In the genomic region with DNA sequence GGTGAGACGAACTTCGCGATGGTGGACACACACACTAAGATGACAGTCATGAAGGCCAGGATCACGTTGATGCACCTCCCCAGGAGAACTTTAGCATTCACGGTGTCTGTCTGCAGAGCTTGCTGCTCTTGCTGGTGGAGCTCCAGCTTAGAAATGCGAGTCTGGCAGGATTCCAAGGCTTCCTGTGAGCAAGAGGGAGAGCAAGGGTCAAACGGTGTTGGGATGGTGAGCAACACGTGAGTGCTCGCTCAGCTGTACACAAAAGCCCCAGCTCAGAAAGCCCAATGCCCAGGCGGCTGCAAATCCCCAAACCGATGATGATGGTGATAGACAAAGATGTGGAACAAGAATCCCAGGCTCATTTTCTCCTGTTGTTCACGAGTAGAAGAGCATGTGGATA, we compare ENCODE assay signal across 1 cellular context.
A peak's percentile ranks its signal among the peaks of the same experiment; 100 is the strongest.
TF ChIP-seq lines count a peak whose summit lies in the region.

No MANE protein-coding gene starts in this region.

TF ChIP-seq in HepG2, 621 proteins besides CTCF, POLR2A, EP300 and RAD21 (continued from another document and continues in another):
- no peak for TF ChIP-seq ARNT2 (CRISPR knock-in tag; IDR thresholded peaks at IDR 0.05; ENCODE audit: low read depth)
- no peak for TF ChIP-seq ZNF589 (CRISPR knock-in tag; conservative IDR thresholded peaks at IDR 0.05)
- peak; percentile 63 for TF ChIP-seq POGZ (CRISPR knock-in tag; IDR thresholded peaks at IDR 0.05)
- no peak for TF ChIP-seq ZNF225 (CRISPR knock-in tag; IDR thresholded peaks at IDR 0.05)
- no peak for TF ChIP-seq ZNF816 (CRISPR knock-in tag; IDR thresholded peaks at IDR 0.05; ENCODE audit: borderline replicate concordance)
- TF ChIP-seq, protein P1, sequence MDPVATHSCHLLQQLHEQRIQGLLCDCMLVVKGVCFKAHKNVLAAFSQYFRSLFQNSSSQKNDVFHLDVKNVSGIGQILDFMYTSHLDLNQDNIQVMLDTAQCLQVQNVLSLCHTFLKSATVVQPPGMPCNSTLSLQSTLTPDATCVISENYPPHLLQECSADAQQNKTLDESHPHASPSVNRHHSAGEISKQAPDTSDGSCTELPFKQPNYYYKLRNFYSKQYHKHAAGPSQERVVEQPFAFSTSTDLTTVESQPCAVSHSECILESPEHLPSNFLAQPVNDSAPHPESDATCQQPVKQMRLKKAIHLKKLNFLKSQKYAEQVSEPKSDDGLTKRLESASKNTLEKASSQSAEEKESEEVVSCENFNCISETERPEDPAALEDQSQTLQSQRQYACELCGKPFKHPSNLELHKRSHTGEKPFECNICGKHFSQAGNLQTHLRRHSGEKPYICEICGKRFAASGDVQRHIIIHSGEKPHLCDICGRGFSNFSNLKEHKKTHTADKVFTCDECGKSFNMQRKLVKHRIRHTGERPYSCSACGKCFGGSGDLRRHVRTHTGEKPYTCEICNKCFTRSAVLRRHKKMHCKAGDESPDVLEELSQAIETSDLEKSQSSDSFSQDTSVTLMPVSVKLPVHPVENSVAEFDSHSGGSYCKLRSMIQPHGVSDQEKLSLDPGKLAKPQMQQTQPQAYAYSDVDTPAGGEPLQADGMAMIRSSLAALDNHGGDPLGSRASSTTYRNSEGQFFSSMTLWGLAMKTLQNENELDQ (CRISPR knock-in tag; IDR thresholded peaks at IDR 0.05; ENCODE audit: borderline replicate concordance) = no peak
- TF ChIP-seq PLRG1 (conservative IDR thresholded peaks at IDR 0.05) = no peak
- no peak for TF ChIP-seq NFRKB (IDR thresholded peaks at IDR 0.05)
- no peak for TF ChIP-seq ZNF383 (CRISPR knock-in tag; IDR thresholded peaks at IDR 0.05; ENCODE audit: borderline replicate concordance)
- TF ChIP-seq, protein P2, sequence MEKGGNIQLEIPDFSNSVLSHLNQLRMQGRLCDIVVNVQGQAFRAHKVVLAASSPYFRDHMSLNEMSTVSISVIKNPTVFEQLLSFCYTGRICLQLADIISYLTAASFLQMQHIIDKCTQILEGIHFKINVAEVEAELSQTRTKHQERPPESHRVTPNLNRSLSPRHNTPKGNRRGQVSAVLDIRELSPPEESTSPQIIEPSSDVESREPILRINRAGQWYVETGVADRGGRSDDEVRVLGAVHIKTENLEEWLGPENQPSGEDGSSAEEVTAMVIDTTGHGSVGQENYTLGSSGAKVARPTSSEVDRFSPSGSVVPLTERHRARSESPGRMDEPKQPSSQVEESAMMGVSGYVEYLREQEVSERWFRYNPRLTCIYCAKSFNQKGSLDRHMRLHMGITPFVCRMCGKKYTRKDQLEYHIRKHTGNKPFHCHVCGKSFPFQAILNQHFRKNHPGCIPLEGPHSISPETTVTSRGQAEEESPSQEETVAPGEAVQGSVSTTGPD (CRISPR knock-in tag; IDR thresholded peaks at IDR 0.05) = no peak
- no peak for TF ChIP-seq ZNF850 (CRISPR knock-in tag; conservative IDR thresholded peaks at IDR 0.05)
- TF ChIP-seq, protein P3, sequence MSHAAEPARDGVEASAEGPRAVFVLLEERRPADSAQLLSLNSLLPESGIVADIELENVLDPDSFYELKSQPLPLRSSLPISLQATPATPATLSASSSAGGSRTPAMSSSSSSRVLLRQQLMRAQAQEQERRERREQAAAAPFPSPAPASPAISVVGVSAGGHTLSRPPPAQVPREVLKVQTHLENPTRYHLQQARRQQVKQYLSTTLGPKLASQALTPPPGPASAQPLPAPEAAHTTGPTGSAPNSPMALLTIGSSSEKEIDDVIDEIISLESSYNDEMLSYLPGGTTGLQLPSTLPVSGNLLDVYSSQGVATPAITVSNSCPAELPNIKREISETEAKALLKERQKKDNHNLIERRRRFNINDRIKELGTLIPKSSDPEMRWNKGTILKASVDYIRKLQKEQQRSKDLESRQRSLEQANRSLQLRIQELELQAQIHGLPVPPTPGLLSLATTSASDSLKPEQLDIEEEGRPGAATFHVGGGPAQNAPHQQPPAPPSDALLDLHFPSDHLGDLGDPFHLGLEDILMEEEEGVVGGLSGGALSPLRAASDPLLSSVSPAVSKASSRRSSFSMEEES (CRISPR knock-in tag; IDR thresholded peaks at IDR 0.05) = peak; percentile 77
- peak; percentile 54 for TF ChIP-seq NR2F6 (IDR thresholded peaks at IDR 0.05)
- peak; percentile 88 for TF ChIP-seq NR2F6 (CRISPR knock-in tag; IDR thresholded peaks at IDR 0.05)
- no peak for TF ChIP-seq NONO (IDR thresholded peaks at IDR 0.05)
- TF ChIP-seq NONO (CRISPR knock-in tag; conservative IDR thresholded peaks at IDR 0.05) = no peak; the same call in 1 of the 2 replicates
- no peak for TF ChIP-seq ZFP37 (CRISPR knock-in tag; IDR thresholded peaks at IDR 0.05; ENCODE audit: borderline replicate concordance)
- TF ChIP-seq ZBTB7B (CRISPR knock-in tag; IDR thresholded peaks at IDR 0.05) = no peak
- TF ChIP-seq, protein P4, sequence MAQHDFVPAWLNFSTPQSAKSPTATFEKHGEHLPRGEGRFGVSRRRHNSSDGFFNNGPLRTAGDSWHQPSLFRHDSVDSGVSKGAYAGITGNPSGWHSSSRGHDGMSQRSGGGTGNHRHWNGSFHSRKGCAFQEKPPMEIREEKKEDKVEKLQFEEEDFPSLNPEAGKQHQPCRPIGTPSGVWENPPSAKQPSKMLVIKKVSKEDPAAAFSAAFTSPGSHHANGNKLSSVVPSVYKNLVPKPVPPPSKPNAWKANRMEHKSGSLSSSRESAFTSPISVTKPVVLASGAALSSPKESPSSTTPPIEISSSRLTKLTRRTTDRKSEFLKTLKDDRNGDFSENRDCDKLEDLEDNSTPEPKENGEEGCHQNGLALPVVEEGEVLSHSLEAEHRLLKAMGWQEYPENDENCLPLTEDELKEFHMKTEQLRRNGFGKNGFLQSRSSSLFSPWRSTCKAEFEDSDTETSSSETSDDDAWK (CRISPR knock-in tag; IDR thresholded peaks at IDR 0.05) = no peak
- TF ChIP-seq KLF16 (CRISPR knock-in tag; IDR thresholded peaks at IDR 0.05) = no peak
- peak; percentile 78 for TF ChIP-seq MED1 (CRISPR knock-in tag; IDR thresholded peaks at IDR 0.05)
- peak; percentile 54; the same call in 1 of the 2 replicates for TF ChIP-seq FOXO1 (CRISPR knock-in tag; IDR thresholded peaks at IDR 0.05)
- no peak for TF ChIP-seq ZNF382 (CRISPR knock-in tag; IDR thresholded peaks at IDR 0.05; ENCODE audit: borderline replicate concordance)
- TF ChIP-seq ZNF572 (CRISPR knock-in tag; IDR thresholded peaks at IDR 0.05) = no peak
- no peak for TF ChIP-seq ZNF761 (CRISPR knock-in tag; conservative IDR thresholded peaks at IDR 0.05)
- TF ChIP-seq SMAD3 (CRISPR knock-in tag; IDR thresholded peaks at IDR 0.05) = no peak
- peak; percentile 67 for TF ChIP-seq SAP130 (CRISPR knock-in tag; IDR thresholded peaks at IDR 0.05; ENCODE audit: low read depth)
- 0 out of 2 replicates have a peak, but pooled peaks have one; percentile 36 for TF ChIP-seq IRF2 (CRISPR knock-in tag; IDR thresholded peaks at IDR 0.05)
- no peak for TF ChIP-seq RBM22 (optimal IDR thresholded peaks at IDR 0.05; ENCODE audit: low read length)
- no peak for TF ChIP-seq MIER2 (CRISPR knock-in tag; IDR thresholded peaks at IDR 0.05)
- TF ChIP-seq BRD4 (CRISPR knock-in tag; IDR thresholded peaks at IDR 0.05) = no peak
- no peak for TF ChIP-seq TEAD2 (CRISPR knock-in tag; IDR thresholded peaks at IDR 0.05)
- no peak for TF ChIP-seq ZNF367 (CRISPR knock-in tag; IDR thresholded peaks at IDR 0.05; ENCODE audit: borderline replicate concordance)
- TF ChIP-seq, protein P5, sequence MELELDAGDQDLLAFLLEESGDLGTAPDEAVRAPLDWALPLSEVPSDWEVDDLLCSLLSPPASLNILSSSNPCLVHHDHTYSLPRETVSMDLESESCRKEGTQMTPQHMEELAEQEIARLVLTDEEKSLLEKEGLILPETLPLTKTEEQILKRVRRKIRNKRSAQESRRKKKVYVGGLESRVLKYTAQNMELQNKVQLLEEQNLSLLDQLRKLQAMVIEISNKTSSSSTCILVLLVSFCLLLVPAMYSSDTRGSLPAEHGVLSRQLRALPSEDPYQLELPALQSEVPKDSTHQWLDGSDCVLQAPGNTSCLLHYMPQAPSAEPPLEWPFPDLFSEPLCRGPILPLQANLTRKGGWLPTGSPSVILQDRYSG (CRISPR knock-in tag; IDR thresholded peaks at IDR 0.05) = no peak
- TF ChIP-seq ZNF260 (CRISPR knock-in tag; IDR thresholded peaks at IDR 0.05; ENCODE audit: borderline replicate concordance, low read depth) = no peak
- TF ChIP-seq NRL (CRISPR knock-in tag; IDR thresholded peaks at IDR 0.05; ENCODE audit: borderline replicate concordance) = no peak
- peak; percentile 46; the same call in 1 of the 2 replicates for TF ChIP-seq BCL6 (CRISPR knock-in tag; IDR thresholded peaks at IDR 0.05)
- no peak for TF ChIP-seq SP5 (CRISPR knock-in tag; IDR thresholded peaks at IDR 0.05; ENCODE audit: borderline replicate concordance, low read depth)
- TF ChIP-seq, protein P6, sequence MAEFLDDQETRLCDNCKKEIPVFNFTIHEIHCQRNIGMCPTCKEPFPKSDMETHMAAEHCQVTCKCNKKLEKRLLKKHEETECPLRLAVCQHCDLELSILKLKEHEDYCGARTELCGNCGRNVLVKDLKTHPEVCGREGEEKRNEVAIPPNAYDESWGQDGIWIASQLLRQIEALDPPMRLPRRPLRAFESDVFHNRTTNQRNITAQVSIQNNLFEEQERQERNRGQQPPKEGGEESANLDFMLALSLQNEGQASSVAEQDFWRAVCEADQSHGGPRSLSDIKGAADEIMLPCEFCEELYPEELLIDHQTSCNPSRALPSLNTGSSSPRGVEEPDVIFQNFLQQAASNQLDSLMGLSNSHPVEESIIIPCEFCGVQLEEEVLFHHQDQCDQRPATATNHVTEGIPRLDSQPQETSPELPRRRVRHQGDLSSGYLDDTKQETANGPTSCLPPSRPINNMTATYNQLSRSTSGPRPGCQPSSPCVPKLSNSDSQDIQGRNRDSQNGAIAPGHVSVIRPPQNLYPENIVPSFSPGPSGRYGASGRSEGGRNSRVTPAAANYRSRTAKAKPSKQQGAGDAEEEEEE (CRISPR knock-in tag; IDR thresholded peaks at IDR 0.05; ENCODE audit: borderline replicate concordance) = no peak
- TF ChIP-seq NFKB2 (CRISPR knock-in tag; IDR thresholded peaks at IDR 0.05; ENCODE audit: borderline replicate concordance) = no peak
- TF ChIP-seq ZNF891 (CRISPR knock-in tag; IDR thresholded peaks at IDR 0.05) = no peak
- TF ChIP-seq YEATS2 (CRISPR knock-in tag; IDR thresholded peaks at IDR 0.05; ENCODE audit: borderline replicate concordance) = no peak
- TF ChIP-seq, protein P7, sequence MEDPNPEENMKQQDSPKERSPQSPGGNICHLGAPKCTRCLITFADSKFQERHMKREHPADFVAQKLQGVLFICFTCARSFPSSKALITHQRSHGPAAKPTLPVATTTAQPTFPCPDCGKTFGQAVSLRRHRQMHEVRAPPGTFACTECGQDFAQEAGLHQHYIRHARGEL (CRISPR knock-in tag; IDR thresholded peaks at IDR 0.05) = no peak
- 0 out of 2 replicates have a peak, but pooled peaks have one; percentile 56 for TF ChIP-seq WIZ (CRISPR knock-in tag; IDR thresholded peaks at IDR 0.05)
- TF ChIP-seq, protein P8, sequence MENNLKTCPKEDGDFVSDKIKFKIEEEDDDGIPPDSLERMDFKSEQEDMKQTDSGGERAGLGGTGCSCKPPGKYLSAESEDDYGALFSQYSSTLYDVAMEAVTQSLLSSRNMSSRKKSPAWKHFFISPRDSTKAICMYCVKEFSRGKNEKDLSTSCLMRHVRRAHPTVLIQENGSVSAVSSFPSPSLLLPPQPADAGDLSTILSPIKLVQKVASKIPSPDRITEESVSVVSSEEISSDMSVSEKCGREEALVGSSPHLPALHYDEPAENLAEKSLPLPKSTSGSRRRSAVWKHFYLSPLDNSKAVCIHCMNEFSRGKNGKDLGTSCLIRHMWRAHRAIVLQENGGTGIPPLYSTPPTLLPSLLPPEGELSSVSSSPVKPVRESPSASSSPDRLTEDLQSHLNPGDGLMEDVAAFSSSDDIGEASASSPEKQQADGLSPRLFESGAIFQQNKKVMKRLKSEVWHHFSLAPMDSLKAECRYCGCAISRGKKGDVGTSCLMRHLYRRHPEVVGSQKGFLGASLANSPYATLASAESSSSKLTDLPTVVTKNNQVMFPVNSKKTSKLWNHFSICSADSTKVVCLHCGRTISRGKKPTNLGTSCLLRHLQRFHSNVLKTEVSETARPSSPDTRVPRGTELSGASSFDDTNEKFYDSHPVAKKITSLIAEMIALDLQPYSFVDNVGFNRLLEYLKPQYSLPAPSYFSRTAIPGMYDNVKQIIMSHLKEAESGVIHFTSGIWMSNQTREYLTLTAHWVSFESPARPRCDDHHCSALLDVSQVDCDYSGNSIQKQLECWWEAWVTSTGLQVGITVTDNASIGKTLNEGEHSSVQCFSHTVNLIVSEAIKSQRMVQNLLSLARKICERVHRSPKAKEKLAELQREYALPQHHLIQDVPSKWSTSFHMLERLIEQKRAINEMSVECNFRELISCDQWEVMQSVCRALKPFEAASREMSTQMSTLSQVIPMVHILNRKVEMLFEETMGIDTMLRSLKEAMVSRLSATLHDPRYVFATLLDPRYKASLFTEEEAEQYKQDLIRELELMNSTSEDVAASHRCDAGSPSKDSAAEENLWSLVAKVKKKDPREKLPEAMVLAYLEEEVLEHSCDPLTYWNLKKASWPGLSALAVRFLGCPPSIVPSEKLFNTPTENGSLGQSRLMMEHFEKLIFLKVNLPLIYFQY (CRISPR knock-in tag; IDR thresholded peaks at IDR 0.05; ENCODE audit: borderline replicate concordance) = no peak
- TF ChIP-seq, protein P9, sequence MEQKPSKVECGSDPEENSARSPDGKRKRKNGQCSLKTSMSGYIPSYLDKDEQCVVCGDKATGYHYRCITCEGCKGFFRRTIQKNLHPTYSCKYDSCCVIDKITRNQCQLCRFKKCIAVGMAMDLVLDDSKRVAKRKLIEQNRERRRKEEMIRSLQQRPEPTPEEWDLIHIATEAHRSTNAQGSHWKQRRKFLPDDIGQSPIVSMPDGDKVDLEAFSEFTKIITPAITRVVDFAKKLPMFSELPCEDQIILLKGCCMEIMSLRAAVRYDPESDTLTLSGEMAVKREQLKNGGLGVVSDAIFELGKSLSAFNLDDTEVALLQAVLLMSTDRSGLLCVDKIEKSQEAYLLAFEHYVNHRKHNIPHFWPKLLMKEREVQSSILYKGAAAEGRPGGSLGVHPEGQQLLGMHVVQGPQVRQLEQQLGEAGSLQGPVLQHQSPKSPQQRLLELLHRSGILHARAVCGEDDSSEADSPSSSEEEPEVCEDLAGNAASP (CRISPR knock-in tag; IDR thresholded peaks at IDR 0.05; ENCODE audit: borderline replicate concordance) = no peak
- TF ChIP-seq SMAD1 (CRISPR knock-in tag; IDR thresholded peaks at IDR 0.05; ENCODE audit: borderline replicate concordance, low read depth) = 0 out of 2 replicates have a peak, but pooled peaks have one; percentile 33
- no peak for TF ChIP-seq XBP1 (CRISPR knock-in tag; IDR thresholded peaks at IDR 0.05)
- no peak for TF ChIP-seq SYNCRIP (IDR thresholded peaks at IDR 0.05; ENCODE audit: insufficient read depth, low read depth, low read length)
